1 cellular context compared by ENCODE assay signal in the genomic region with DNA sequence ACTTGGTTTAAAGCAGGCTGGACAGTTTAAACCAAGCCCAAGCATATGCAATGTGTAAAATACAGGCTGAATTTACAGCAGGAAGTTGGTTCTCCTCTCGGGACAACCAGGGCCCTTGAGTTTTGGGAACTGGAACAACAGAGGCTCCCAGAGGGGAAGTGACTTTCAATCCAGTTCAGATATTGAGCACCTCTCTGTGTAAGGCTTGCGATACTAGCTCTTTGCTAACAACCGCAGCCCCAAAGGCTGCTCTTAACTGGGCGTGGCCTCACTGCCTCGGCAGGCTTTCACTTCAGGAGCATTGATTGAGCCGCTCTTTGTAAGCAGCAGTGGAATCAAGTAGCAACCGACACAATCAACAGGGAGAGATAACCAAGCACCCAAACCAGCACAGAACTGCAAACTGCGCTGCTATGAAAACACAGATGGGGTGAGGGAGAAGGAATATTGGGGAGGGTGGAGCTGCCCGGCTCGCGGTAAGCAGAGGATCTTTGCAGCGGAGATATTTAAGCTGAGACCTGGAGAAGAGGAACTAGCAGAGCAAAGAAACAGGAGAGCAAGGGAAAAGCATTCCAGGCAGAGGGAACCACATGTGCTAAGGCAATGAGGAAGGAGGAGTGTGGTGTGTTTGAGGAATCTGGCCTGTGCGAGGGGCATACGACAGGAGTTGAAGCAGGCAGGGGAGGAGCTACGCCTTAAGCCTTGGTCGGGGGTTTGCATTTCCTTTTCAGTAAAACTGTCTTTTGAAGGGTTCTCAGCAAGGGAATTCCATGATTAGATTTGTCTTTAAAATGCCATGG.
TF ChIP-seq lines count a peak whose summit lies in the region.

No MANE protein-coding gene starts in this region.

TF ChIP-seq in GM12878, 131 proteins besides CTCF, POLR2A, EP300 and RAD21 (continued from another document):
- TF ChIP-seq, protein P1, sequence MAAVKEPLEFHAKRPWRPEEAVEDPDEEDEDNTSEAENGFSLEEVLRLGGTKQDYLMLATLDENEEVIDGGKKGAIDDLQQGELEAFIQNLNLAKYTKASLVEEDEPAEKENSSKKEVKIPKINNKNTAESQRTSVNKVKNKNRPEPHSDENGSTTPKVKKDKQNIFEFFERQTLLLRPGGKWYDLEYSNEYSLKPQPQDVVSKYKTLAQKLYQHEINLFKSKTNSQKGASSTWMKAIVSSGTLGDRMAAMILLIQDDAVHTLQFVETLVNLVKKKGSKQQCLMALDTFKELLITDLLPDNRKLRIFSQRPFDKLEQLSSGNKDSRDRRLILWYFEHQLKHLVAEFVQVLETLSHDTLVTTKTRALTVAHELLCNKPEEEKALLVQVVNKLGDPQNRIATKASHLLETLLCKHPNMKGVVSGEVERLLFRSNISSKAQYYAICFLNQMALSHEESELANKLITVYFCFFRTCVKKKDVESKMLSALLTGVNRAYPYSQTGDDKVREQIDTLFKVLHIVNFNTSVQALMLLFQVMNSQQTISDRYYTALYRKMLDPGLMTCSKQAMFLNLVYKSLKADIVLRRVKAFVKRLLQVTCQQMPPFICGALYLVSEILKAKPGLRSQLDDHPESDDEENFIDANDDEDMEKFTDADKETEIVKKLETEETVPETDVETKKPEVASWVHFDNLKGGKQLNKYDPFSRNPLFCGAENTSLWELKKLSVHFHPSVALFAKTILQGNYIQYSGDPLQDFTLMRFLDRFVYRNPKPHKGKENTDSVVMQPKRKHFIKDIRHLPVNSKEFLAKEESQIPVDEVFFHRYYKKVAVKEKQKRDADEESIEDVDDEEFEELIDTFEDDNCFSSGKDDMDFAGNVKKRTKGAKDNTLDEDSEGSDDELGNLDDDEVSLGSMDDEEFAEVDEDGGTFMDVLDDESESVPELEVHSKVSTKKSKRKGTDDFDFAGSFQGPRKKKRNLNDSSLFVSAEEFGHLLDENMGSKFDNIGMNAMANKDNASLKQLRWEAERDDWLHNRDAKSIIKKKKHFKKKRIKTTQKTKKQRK (IDR thresholded peaks at IDR 0.05; ENCODE audit: low read depth, low read length) = no peak
- TF ChIP-seq TBL1XR1 (IDR thresholded peaks at IDR 0.05; ENCODE audit: low read depth, low read length) = no peak
- no peak for TF ChIP-seq ZNF384 (IDR thresholded peaks at IDR 0.05; ENCODE audit: borderline replicate concordance, low read depth, low read length)
